In the genomic region with DNA sequence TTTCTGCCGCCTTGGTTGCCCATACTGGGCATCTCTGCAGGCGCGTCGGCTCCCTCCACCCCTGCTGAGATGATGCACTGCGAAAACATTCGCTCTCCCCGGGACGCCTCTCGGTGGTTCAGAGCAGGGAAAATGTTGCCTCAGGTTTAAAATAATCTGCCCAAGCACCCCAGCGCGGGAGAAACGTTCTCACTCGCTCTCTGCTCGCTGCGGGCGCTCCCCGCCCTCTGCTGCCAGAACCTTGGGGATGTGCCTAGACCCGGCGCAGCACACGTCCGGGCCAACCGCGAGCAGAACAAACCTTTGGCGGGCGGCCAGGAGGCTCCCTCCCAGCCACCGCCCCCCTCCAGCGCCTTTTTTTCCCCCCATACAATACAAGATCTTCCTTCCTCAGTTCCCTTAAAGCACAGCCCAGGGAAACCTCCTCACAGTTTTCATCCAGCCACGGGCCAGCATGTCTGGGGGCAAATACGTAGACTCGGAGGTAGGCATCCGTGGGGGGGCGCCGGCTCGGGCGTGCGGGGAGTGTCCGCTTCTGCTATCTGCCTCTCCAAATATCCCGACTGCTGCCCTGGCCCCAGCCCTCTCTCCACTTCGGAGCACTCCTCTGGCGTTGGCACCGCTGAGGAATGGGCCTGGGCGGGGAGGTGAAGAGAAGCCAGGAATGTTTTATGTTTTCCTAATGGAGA, we compare ENCODE assay signal across 7 cellular contexts. TPM values are rescaled to one million over a fixed set of nuclear protein-coding genes. Genes with fewer than 3 reads are reported as not detected.
A peak's percentile ranks its signal among the peaks of the same experiment; 100 is the strongest.
DNase-seq lines count a peak whose midpoint lies in the region; ATAC-seq and TF ChIP-seq lines count a peak whose summit lies in the region.

A gene with protein sequence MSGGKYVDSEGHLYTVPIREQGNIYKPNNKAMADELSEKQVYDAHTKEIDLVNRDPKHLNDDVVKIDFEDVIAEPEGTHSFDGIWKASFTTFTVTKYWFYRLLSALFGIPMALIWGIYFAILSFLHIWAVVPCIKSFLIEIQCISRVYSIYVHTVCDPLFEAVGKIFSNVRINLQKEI (plus strand): TSS at position 428 of the 689 bp plus-strand sequence. CDS start 27 bp downstream, at position 455.

- no peak for TF ChIP-seq CTCF in Loucy (conservative IDR thresholded peaks at IDR 0.05; ENCODE audit: low read length)

- peak within 1 kb of the TSS; percentile 71 for H3K9ac ChIP-seq in Loucy (ENCODE audit: low read depth, low read length, poor library complexity, severe bottlenecking)

- no peaks in the 10 kb centered on the region for H3K9me3 Mint-ChIP-seq in stimulated activated naive CD8-positive, alpha-beta T cell treated with anti-CD3 and anti-CD28 coated beads, Interleukin-15, amount 100 ng/mL, for 72 hours

- H3K79me2 ChIP-seq in Loucy (ENCODE audit: insufficient read depth, low read length): peaks cover 29% of the 10 kb centered on the region; the same call in 1 of the 2 replicates

- no peaks in the 10 kb centered on the region for H3K9me3 ChIP-seq in Loucy (ENCODE audit: insufficient read depth, low read depth, low read length)

- H3K4me2 ChIP-seq in Loucy (ENCODE audit: low read depth, low read length, poor library complexity, severe bottlenecking): peak within 1 kb of the TSS; percentile 80

- H3K4me1 ChIP-seq in Loucy (ENCODE audit: insufficient read depth, low read length, poor library complexity, severe bottlenecking): peaks cover 14% of the 10 kb centered on the region

- no peaks in the 10 kb centered on the region for H3K9me2 ChIP-seq in Loucy (replicated peaks; ENCODE audit: low read depth, low read length)

- peaks cover 85% of the 10 kb centered on the region for H3K27me3 Mint-ChIP-seq in stimulated activated naive CD8-positive, alpha-beta T cell treated with anti-CD3 and anti-CD28 coated beads, Interleukin-15, amount 100 ng/mL, for 72 hours

- H3K27me3 ChIP-seq in Loucy (ENCODE audit: insufficient read depth, low read length, poor library complexity, severe bottlenecking): peaks cover 4% of the 10 kb centered on the region

- no peaks in the 10 kb centered on the region for H3K36me3 ChIP-seq in Loucy (ENCODE audit: insufficient read depth, low read length)

- peaks cover 27% of the 10 kb centered on the region for H3K4me1 Mint-ChIP-seq in stimulated activated naive CD8-positive, alpha-beta T cell treated with anti-CD3 and anti-CD28 coated beads, Interleukin-15, amount 100 ng/mL, for 72 hours

- H4K20me1 ChIP-seq in Loucy (ENCODE audit: insufficient read depth, low read length, poor library complexity, severe bottlenecking): no peaks in the 10 kb centered on the region

- H3F3A ChIP-seq in Loucy (ENCODE audit: low read depth): no peaks in the 10 kb centered on the region

- DNase-seq in activated CD8-positive, alpha-beta memory T cell treated with anti-CD3 and anti-CD28 coated beads, Interleukin-2, amount 50 U/mL, for 4 hours: peak; percentile 37
- DNase-seq in epithelial cell of prostate (ENCODE audit: low read depth, low spot score) (peak; percentile 80), mesenteric fat pad (ENCODE audit: low spot score) (peak; percentile 94)
- peak; percentile 34 to 44 for DNase-seq in stimulated activated naive CD8-positive, alpha-beta T cell treated with anti-CD3 and anti-CD28 coated beads, Interleukin-15, amount 100 ng/mL, for 72 hours

- peak within 1 kb of the TSS; percentile 86 to 95 for H3K4me3 Mint-ChIP-seq in stimulated activated naive CD8-positive, alpha-beta T cell treated with anti-CD3 and anti-CD28 coated beads, Interleukin-15, amount 100 ng/mL, for 72 hours

- H2AFZ ChIP-seq in Loucy (ENCODE audit: low read length): peak within 1 kb of the TSS; percentile 78

- ATAC-seq in GM18861 (IDR thresholded peaks at IDR 0.05; ENCODE audit: unreplicated experiment): peak; percentile 28
- ATAC-seq in stimulated activated naive CD8-positive, alpha-beta T cell treated with anti-CD3 and anti-CD28 coated beads, Interleukin-15, amount 100 ng/mL, for 72 hours: peak; percentile 56
- no peak for ATAC-seq in GM18517 (IDR thresholded peaks at IDR 0.05; ENCODE audit: unreplicated experiment)

- H3K27ac Mint-ChIP-seq in stimulated activated naive CD8-positive, alpha-beta T cell treated with anti-CD3 and anti-CD28 coated beads, Interleukin-15, amount 100 ng/mL, for 72 hours: peak within 1 kb of the TSS; percentile 17 to 64

- H3K4me3 ChIP-seq in Loucy (ENCODE audit: low read length, poor library complexity, severe bottlenecking): peak within 1 kb of the TSS; percentile 74

- peak within 1 kb of the TSS; percentile 96 for H3K27ac ChIP-seq in epithelial cell of prostate

RNA-seq across cellular contexts. Expression of the gene that starts here (rescaled TPM):
- 473 TPM for total RNA-seq in mesenteric fat pad

Comparison
In these comparisons a context has a peak if more than half of its experiments do, and no peak if none do; other contexts are left out.
1. DNase-seq: peak in every context shown above with its lines; median percentile 94 in mesenteric fat pad; 80 in epithelial cell of prostate; 39 in stimulated activated naive CD8-positive, alpha-beta T cell treated with anti-CD3 and anti-CD28 coated beads, Interleukin-15, amount 100 ng/mL, for 72 hours; 37 in activated CD8-positive, alpha-beta memory T cell treated with anti-CD3 and anti-CD28 coated beads, Interleukin-2, amount 50 U/mL, for 4 hours.